Comparison of ENCODE assay signal across 24 cellular contexts in genomic region chr13:45870232-45870631, GRCh38. TPM values are rescaled to one million over a fixed set of nuclear protein-coding genes. Genes with fewer than 3 reads are reported as not detected.
"Had no signal": no experiment of that assay in that cellular context is flagged by ENCODE, and none has a peak within 500 bp of the region (broad histone marks: within the 10 kb centered on the region; RNA-seq: fewer than 3 reads in every experiment).

No MANE protein-coding gene starts in this region.

- DNase-seq: colonic mucosa; effector CD8-positive, alpha-beta T cell; endodermal cell; hypothalamus; immature natural killer cell; kidney; left lung; lower lobe of right lung; natural killer cell; pancreas; right cardiac atrium; sigmoid colon; spleen; stimulated activated CD4-positive, alpha-beta T cell treated with anti-CD3 and anti-CD28 coated beads, Interleukin-4, amount 100 ng/mL, for 4 hours; stimulated activated naive B cell treated with anti-CD40 and anti-IgM and Interleukin-4, amounts not matched to agents 10 μg/mL and 1 μg/mL and 100 μg/mL, for 72 hours; upper lobe of left lung had no signal

- H3K27ac ChIP-seq: colonic mucosa, esophagus muscularis mucosa, foreskin keratinocyte, gastroesophageal sphincter, left lung, lower lobe of right lung, neutrophil, pancreas, sigmoid colon, skin epidermis, spleen, thoracic aorta, tibial nerve, upper lobe of left lung had no signal

- H3K9me3 ChIP-seq: colonic mucosa, esophagus muscularis mucosa, gastroesophageal sphincter, left lung, lower lobe of right lung, neutrophil, pancreas, sigmoid colon, thoracic aorta, tibial nerve, upper lobe of left lung had no signal

- H3K4me3 ChIP-seq: colonic mucosa, esophagus muscularis mucosa, gastroesophageal sphincter, left lung, lower lobe of right lung, pancreas, sigmoid colon, skin epidermis, spleen, thoracic aorta, tibial nerve, upper lobe of left lung had no signal

- H3K27me3 ChIP-seq: colonic mucosa, esophagus muscularis mucosa, foreskin keratinocyte, gastroesophageal sphincter, left lung, neutrophil, pancreas, sigmoid colon, spleen, tibial nerve, upper lobe of left lung had no signal

- H3K36me3 ChIP-seq: colonic mucosa, esophagus muscularis mucosa, gastroesophageal sphincter, left lung, lower lobe of right lung, neutrophil, pancreas, sigmoid colon, spleen, thoracic aorta, tibial nerve, upper lobe of left lung had no signal

- H3K4me1 ChIP-seq: colonic mucosa, esophagus muscularis mucosa, gastroesophageal sphincter, left lung, lower lobe of right lung, pancreas, spleen, tibial nerve, upper lobe of left lung had no signal

- ATAC-seq: foreskin keratinocyte; gastroesophageal sphincter; left lung; lower lobe of right lung; natural killer cell; stimulated activated naive B cell treated with anti-CD40 and anti-IgM and Interleukin-4, amounts not matched to agents 10 μg/mL and 1 μg/mL and 100 μg/mL, for 72 hours had no signal

RNA-seq across cellular contexts. Expression of gene SIAH3, which starts 18.7 kb away (rescaled TPM):
- total RNA-seq: colonic mucosa, endodermal cell, esophagus muscularis mucosa, fibroblast of lung, gastroesophageal sphincter, natural killer cell, right cardiac atrium, sigmoid colon, thoracic aorta, tibial nerve had no signal
- polyA plus RNA-seq: fibroblast of lung, immature natural killer cell, pancreas, right cardiac atrium had no signal
